In genomic region chr5:83472213-83472507, GRCh38 we compare ENCODE assay signal across 9 cellular contexts. TPM values are rescaled to one million over a fixed set of nuclear protein-coding genes. Genes with fewer than 3 reads are reported as not detected.
DNase-seq lines count a peak whose midpoint lies in the region; ATAC-seq and TF ChIP-seq lines count a peak whose summit lies in the region.
"Had no signal": no experiment of that assay in that cellular context is flagged by ENCODE, and none has a peak within 500 bp of the region (broad histone marks: within the 10 kb centered on the region; RNA-seq: fewer than 3 reads in every experiment).

No MANE protein-coding gene starts in this region.

- peak overlapping the region; percentile 91 for H3K9ac ChIP-seq in HUES64 (ENCODE audit: low read depth, low read length)

- H3K9me3 ChIP-seq in AG04450 (ENCODE audit: control insufficient read depth, insufficient read depth, low read length) (no peaks in the 10 kb centered on the region; the same call in 1 of the 2 replicates), HUES64 (ENCODE audit: insufficient read depth, low read depth, low read length) (no peaks in the 10 kb centered on the region)

- H3K27ac Mint-ChIP-seq in naive thymus-derived CD8-positive, alpha-beta T cell: no peak overlapping the region

- TF ChIP-seq CTCF in AG04450 (IDR thresholded peaks at IDR 0.05; ENCODE audit: low read depth, low read length) (no peak), choroid plexus epithelial cell (conservative IDR thresholded peaks at IDR 0.05; ENCODE audit: low read depth, low read length) (no peak)

- peaks cover 63% of the 10 kb centered on the region for H3K4me1 ChIP-seq in HUES64 (ENCODE audit: insufficient read depth, low read length)

- H3K9me3 Mint-ChIP-seq in naive thymus-derived CD8-positive, alpha-beta T cell: peaks cover 0 to 3% (median 0%) of the 10 kb centered on the region in 9 donors

- peak overlapping the region; percentile 92 for H3K4me3 ChIP-seq in AG04450 (ENCODE audit: low read depth, low read length)
- peak overlapping the region; percentile 87 for H3K4me3 ChIP-seq in HUES64 (ENCODE audit: low read length)
- H3K4me3 ChIP-seq in choroid plexus epithelial cell (ENCODE audit: low read depth, low read length): peak overlapping the region; percentile 77

- WGBS in HUES64: under 1% methylated on average over 5 of the region's 5 CpGs

- ATAC-seq in naive thymus-derived CD8-positive, alpha-beta T cell: no peak
- no peak for ATAC-seq in GM18870 (IDR thresholded peaks at IDR 0.05; ENCODE audit: unreplicated experiment)

- POLR2A ChIA-PET in AG04450 (lab: Yijun Ruan, JAX): interaction anchor here (1.0 to 1.5 kb wide), 5 partner anchors 83 to 1114 kb away, joined by 3 to 4 read pairs (median 3); no protein-coding TSS in a partner anchor
- POLR2A ChIA-PET in naive thymus-derived CD8-positive, alpha-beta T cell (lab: Charles Lee): no interaction called here

- in situ Hi-C loops in G401 (cut with HindIII; ENCODE audit: low sequenced_read_pairs): no loop called here

- DNase-seq in AG04450 (ENCODE audit: low read depth, low spot score): no peak
- peak; percentile 35 for DNase-seq in choroid plexus epithelial cell (ENCODE audit: low read depth)
- DNase-seq in naive thymus-derived CD8-positive, alpha-beta T cell: no peak
- DNase-seq in NCI-H2171 treated with DMSO at 0.1 percent for 48 hours (lab: John Stamatoyannopoulos, UW): no peak
- DNase-seq in G401 (ENCODE audit: low spot score): no peak
- DNase-seq in activated CD4-positive, CD25-positive, alpha-beta regulatory T cell treated with anti-CD3 and anti-CD28 coated beads, Interleukin-2, amount 50 U/mL, for 72 hours: no peak
- DNase-seq: activated T-cell treated with anti-CD3 and anti-CD28 coated beads for 4 hours had no signal

- CTCF ChIA-PET in AG04450 (lab: Charles Lee): interaction anchor here (0.7 to 0.9 kb wide), 3 partner anchors 105 to 1125 kb away, joined by 3 to 11 read pairs (median 3); no protein-coding TSS in a partner anchor

- H3K4me1 Mint-ChIP-seq in naive thymus-derived CD8-positive, alpha-beta T cell: peaks cover 15 to 40% (median 33%) of the 10 kb centered on the region in 4 donors

- H3K27ac ChIP-seq in AG04450 (ENCODE audit: low read depth, low read length) (peak overlapping the region; percentile 21), HUES64 (ENCODE audit: low read depth, low read length) (peak overlapping the region; percentile 97)

- peak overlapping the region; percentile 3 to 86 (median 54) for H3K4me3 Mint-ChIP-seq in naive thymus-derived CD8-positive, alpha-beta T cell

- H3K36me3 Mint-ChIP-seq in naive thymus-derived CD8-positive, alpha-beta T cell: peaks cover 0 to 8% (median 5%) of the 10 kb centered on the region in 3 donors

- H3K27me3 Mint-ChIP-seq in naive thymus-derived CD8-positive, alpha-beta T cell: peaks cover 49 to 98% (median 66%) of the 10 kb centered on the region in 5 donors

- no peaks in the 10 kb centered on the region; the same call in 1 of the 2 replicates for H3K36me3 ChIP-seq in HUES64 (ENCODE audit: insufficient read depth, low read length)

- H3K27me3 ChIP-seq in AG04450 (ENCODE audit: control insufficient read depth, insufficient read depth, low read length) (no peaks in the 10 kb centered on the region), HUES64 (ENCODE audit: insufficient read depth, low read length) (no peaks in the 10 kb centered on the region)

RNA-seq across cellular contexts. Expression of gene VCAN, which starts 0.6 kb away (rescaled TPM):
- 148 and 171 TPM in 2 replicates for polyA plus RNA-seq in AG04450 (2011; rRNA removed)
- 403 and 406 TPM in 2 replicates for polyA minus RNA-seq in AG04450 (2011; rRNA and poly(A)+ RNA removed)
- polyA plus RNA-seq in HUES64 (2013, experiment 1 of 2): 165 TPM
- polyA plus RNA-seq in HUES64 (2013, experiment 2 of 2): 148 TPM
- under 1 TPM; 0.39 to 0.55 TPM for total RNA-seq in naive thymus-derived CD8-positive, alpha-beta T cell
- under 1 TPM; 0.19 to 0.57 (median 0.28) TPM for polyA plus RNA-seq in naive thymus-derived CD8-positive, alpha-beta T cell
- total RNA-seq in G401 (2014; rRNA removed; shearing (Covaris generic)): 11.9 and 27.1 TPM in 2 replicates
